Comparison of ENCODE assay signal across 1 cellular context in the genomic region with DNA sequence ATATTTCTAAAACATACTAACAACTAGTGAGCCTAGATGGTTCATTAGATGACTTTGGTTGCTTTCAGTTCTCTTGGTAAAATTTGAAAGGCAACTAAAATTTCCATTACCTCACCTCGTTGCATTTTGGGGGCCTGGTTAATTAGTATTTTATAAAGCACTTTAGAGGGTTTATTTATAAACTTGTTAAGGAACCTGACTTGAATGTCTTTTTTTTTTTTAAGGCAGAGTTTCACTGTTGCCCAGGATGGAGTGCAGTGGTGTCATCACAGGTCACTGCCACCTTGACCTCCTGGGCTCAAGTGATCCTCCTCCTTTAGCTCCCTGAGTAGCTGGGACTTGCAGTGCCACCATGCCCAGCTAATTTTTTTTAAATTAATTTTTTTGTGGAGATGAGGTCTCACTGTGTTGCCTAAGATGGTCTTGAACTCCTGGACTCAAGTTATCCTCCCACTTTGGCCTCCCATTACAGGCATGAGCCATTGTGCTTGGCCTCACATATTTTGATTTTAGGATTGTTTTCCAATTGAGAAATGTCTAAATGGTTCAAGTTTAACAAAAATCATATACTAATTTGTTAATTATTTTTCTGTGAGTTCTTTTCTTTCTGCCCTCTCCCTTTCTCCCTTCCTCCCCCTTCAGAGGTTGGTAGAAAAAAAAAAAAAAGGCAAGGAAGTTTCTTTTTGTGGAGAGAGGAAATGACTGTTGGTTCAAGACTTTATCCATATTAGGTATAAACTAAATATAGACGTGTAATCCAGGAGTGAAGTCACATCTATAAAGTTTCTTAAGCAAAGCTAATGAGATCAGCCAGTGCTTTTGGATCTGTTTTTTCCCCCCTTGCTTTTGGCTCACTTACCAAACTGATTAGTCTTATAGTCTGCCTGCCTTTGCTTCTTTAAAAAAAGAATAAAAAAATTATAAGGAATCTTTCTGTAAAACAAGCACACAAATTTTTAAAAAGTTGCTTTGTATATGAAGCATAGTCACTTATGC.
TF ChIP-seq lines count a peak whose summit lies in the region.

No MANE protein-coding gene starts in this region.

TF ChIP-seq in GM12878, 131 proteins besides CTCF, POLR2A, EP300 and RAD21 (continued from another document):
- TF ChIP-seq, protein P1, sequence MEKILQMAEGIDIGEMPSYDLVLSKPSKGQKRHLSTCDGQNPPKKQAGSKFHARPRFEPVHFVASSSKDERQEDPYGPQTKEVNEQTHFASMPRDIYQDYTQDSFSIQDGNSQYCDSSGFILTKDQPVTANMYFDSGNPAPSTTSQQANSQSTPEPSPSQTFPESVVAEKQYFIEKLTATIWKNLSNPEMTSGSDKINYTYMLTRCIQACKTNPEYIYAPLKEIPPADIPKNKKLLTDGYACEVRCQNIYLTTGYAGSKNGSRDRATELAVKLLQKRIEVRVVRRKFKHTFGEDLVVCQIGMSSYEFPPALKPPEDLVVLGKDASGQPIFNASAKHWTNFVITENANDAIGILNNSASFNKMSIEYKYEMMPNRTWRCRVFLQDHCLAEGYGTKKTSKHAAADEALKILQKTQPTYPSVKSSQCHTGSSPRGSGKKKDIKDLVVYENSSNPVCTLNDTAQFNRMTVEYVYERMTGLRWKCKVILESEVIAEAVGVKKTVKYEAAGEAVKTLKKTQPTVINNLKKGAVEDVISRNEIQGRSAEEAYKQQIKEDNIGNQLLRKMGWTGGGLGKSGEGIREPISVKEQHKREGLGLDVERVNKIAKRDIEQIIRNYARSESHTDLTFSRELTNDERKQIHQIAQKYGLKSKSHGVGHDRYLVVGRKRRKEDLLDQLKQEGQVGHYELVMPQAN (conservative IDR thresholded peaks at IDR 0.05), result no peak
- TF ChIP-seq MTA3 (IDR thresholded peaks at IDR 0.05; ENCODE audit: borderline replicate concordance, low read length) (0 out of 2 replicates have a peak, but pooled peaks have one; percentile 40), PAX8 (IDR thresholded peaks at IDR 0.05) (no peak), ZNF384 (IDR thresholded peaks at IDR 0.05; ENCODE audit: borderline replicate concordance, low read depth, low read length) (peak; percentile 68), NR2F1 (conservative IDR thresholded peaks at IDR 0.05) (peak; percentile 94), SKIL (IDR thresholded peaks at IDR 0.05; ENCODE audit: low read depth, poor library complexity, severe bottlenecking) (peak; percentile 22), RELA (IDR thresholded peaks at IDR 0.05; ENCODE audit: borderline replicate concordance, partially characterized antibody) (no peak), MEF2A (IDR thresholded peaks at IDR 0.05; ENCODE audit: insufficient read depth, low read depth, low read length) (peak; percentile 51; the same call in 1 of the 2 replicates), NFYA (IDR thresholded peaks at IDR 0.05; ENCODE audit: borderline replicate concordance, low read depth, low read length) (no peak), DPF2 (IDR thresholded peaks at IDR 0.05) (0 out of 2 replicates have a peak, but pooled peaks have one; percentile 52), CREM (IDR thresholded peaks at IDR 0.05; ENCODE audit: low read depth) (peak; percentile 26; the same call in 1 of the 2 replicates), STAT3 (IDR thresholded peaks at IDR 0.05; ENCODE audit: low read depth, low read length) (no peak), NBN (IDR thresholded peaks at IDR 0.05) (no peak), PML (IDR thresholded peaks at IDR 0.05; ENCODE audit: low read length) (peak; percentile 50; the same call in 1 of the 2 replicates), CHD1 (IDR thresholded peaks at IDR 0.05; ENCODE audit: low read depth, low read length) (no peak), MEF2B (IDR thresholded peaks at IDR 0.05; ENCODE audit: partially characterized antibody, poor library complexity, severe bottlenecking) (peak; percentile 63), RUNX3 (IDR thresholded peaks at IDR 0.05; ENCODE audit: low read length) (peak; percentile 42; the same call in 1 of the 2 replicates), BCL11A (IDR thresholded peaks at IDR 0.05; ENCODE audit: low read depth, low read length) (peak; percentile 75), IKZF1 (conservative IDR thresholded peaks at IDR 0.05) (peak; percentile 39; the same call in 1 of the 2 replicates), FOXM1 (IDR thresholded peaks at IDR 0.05; ENCODE audit: low read depth, low read length) (peak; percentile 52; the same call in 1 of the 2 replicates), ATF7 (IDR thresholded peaks at IDR 0.05; ENCODE audit: low read depth) (peak; percentile 98), SPI1 (IDR thresholded peaks at IDR 0.05; ENCODE audit: borderline replicate concordance, insufficient read depth, low read depth, low read length) (0 out of 2 replicates have a peak, but pooled peaks have one; percentile 24)
- TF ChIP-seq, protein P2, sequence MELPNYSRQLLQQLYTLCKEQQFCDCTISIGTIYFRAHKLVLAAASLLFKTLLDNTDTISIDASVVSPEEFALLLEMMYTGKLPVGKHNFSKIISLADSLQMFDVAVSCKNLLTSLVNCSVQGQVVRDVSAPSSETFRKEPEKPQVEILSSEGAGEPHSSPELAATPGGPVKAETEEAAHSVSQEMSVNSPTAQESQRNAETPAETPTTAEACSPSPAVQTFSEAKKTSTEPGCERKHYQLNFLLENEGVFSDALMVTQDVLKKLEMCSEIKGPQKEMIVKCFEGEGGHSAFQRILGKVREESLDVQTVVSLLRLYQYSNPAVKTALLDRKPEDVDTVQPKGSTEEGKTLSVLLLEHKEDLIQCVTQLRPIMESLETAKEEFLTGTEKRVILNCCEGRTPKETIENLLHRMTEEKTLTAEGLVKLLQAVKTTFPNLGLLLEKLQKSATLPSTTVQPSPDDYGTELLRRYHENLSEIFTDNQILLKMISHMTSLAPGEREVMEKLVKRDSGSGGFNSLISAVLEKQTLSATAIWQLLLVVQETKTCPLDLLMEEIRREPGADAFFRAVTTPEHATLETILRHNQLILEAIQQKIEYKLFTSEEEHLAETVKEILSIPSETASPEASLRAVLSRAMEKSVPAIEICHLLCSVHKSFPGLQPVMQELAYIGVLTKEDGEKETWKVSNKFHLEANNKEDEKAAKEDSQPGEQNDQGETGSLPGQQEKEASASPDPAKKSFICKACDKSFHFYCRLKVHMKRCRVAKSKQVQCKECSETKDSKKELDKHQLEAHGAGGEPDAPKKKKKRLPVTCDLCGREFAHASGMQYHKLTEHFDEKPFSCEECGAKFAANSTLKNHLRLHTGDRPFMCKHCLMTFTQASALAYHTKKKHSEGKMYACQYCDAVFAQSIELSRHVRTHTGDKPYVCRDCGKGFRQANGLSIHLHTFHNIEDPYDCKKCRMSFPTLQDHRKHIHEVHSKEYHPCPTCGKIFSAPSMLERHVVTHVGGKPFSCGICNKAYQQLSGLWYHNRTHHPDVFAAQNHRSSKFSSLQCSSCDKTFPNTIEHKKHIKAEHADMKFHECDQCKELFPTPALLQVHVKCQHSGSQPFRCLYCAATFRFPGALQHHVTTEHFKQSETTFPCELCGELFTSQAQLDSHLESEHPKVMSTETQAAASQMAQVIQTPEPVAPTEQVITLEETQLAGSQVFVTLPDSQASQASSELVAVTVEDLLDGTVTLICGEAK (IDR thresholded peaks at IDR 0.05; ENCODE audit: borderline replicate concordance), result peak; percentile 36; the same call in 1 of the 2 replicates
TF ChIP-seq in GM12878: peak in this region for 22.
